ENCODE assay signal across 9 cellular contexts in genomic region chr6:170088349-170088951, GRCh38.
DNase-seq lines count a peak whose midpoint lies in the region; ATAC-seq, FAIRE-seq and TF ChIP-seq lines count a peak whose summit lies in the region.
"Had no signal": no experiment of that assay in that cellular context is flagged by ENCODE, and none has a peak within 500 bp of the region (broad histone marks: within the 10 kb centered on the region; RNA-seq: fewer than 3 reads in every experiment).

No MANE protein-coding gene starts in this region.

- H3K4me3 ChIP-seq in kidney (ENCODE audit: low read length in 2 of 2) (no peak overlapping the region), uterus (no peak overlapping the region), gastrocnemius medialis (no peak overlapping the region)

- DNase-seq in Right ventricle myocardium inferior (ENCODE audit: missing footprints) (peak; percentile 63), left ventricle myocardium superior (no peak), RPMI7951 (ENCODE audit: low read depth) (peak; percentile 90), kidney (peak; percentile 73), uterus (peak; percentile 7 to 12), gastrocnemius medialis (no peak), SKM-1 treated with dmso at 0.1 percent for 144 hours (lab: John Stamatoyannopoulos, UW; ENCODE audit: unreplicated experiment) (no peak), NCI-H1092 treated with DMSO at 0.1 percent for 48 hours (lab: John Stamatoyannopoulos, UW) (no peak)

- H3K9me3 ChIP-seq in kidney (ENCODE audit: control insufficient read depth in 1 of 2, low read length in 2 of 2) (no peaks in the 10 kb centered on the region), uterus (no peaks in the 10 kb centered on the region), gastrocnemius medialis (no peaks in the 10 kb centered on the region)

- H3K36me3 ChIP-seq in kidney (ENCODE audit: control insufficient read depth in 1 of 2, insufficient read depth in 2 of 2, low read length in 2 of 2) (no peaks in the 10 kb centered on the region), uterus (no peaks in the 10 kb centered on the region), gastrocnemius medialis (no peaks in the 10 kb centered on the region)

- in situ Hi-C loops in gastrocnemius medialis (cut with MboI; ENCODE audit: low sequenced_read_pairs in 4 of 4), result no loop called here

- no peak overlapping the region for H3K9ac ChIP-seq in kidney (ENCODE audit: low read length in 2 of 2)

- ATAC-seq in Right ventricle myocardium inferior (no peak), left ventricle myocardium superior (no peak), gastrocnemius medialis (no peak)

- no peak for FAIRE-seq in kidney (lab: Jason Lieb, UNC)

- TF ChIP-seq CTCF in kidney (IDR thresholded peaks at IDR 0.05; ENCODE audit: borderline replicate concordance, extremely low read depth, insufficient read depth) (no peak), uterus (IDR thresholded peaks at IDR 0.05) (no peak), gastrocnemius medialis (IDR thresholded peaks at IDR 0.05 in 4 of 5, conservative IDR thresholded peaks at IDR 0.05 in 1 of 5) (no peak)

- H3K27ac ChIP-seq in kidney (ENCODE audit: low read depth in 2 of 2, low read length in 2 of 2), result no peak overlapping the region
- H3K27ac ChIP-seq in uterus, result no peak overlapping the region
- H3K27ac ChIP-seq in gastrocnemius medialis, result no peak overlapping the region
- H3K27ac ChIP-seq: VCaP had no signal

- H3K27me3 ChIP-seq in uterus (no peaks in the 10 kb centered on the region), gastrocnemius medialis (no peaks in the 10 kb centered on the region)

- no peak for TF ChIP-seq POLR2A in uterus (IDR thresholded peaks at IDR 0.05)
- no peak for TF ChIP-seq POLR2A in gastrocnemius medialis (IDR thresholded peaks at IDR 0.05)

- peaks cover 0 to 4% of the 10 kb centered on the region in 2 donors for H3K4me1 ChIP-seq in kidney (ENCODE audit: control insufficient read depth in 1 of 2, insufficient read depth in 1 of 2, low read depth in 1 of 2, low read length in 2 of 2)
- no peaks in the 10 kb centered on the region for H3K4me1 ChIP-seq in uterus
- no peaks in the 10 kb centered on the region for H3K4me1 ChIP-seq in gastrocnemius medialis

- intact Hi-C loops in Right ventricle myocardium inferior (cut with DNase I), result no loop called here
- intact Hi-C loops in left ventricle myocardium superior (cut with micrococcal nuclease), result no loop called here
- intact Hi-C loops in kidney (cut with DNase I), result no loop called here
- intact Hi-C loops in uterus (cut with DNase I; ENCODE audit: low total_unique reads), result no loop called here
- intact Hi-C loops in gastrocnemius medialis (cut with DNase I; ENCODE audit: low total_unique reads), result no loop called here

Comparison
In these comparisons a context has a peak if more than half of its experiments do, and no peak if none do; other contexts are left out.
1. DNase-seq: peak in Right ventricle myocardium inferior (single experiment), RPMI7951 (single experiment), kidney (single experiment) and uterus (2 of 2); none in left ventricle myocardium superior (single experiment), gastrocnemius medialis (0 of 2), SKM-1 treated with dmso at 0.1 percent for 144 hours (single experiment) and NCI-H1092 treated with DMSO at 0.1 percent for 48 hours (single experiment).